ENCODE assay signal across 10 cellular contexts in genomic region chr1:43550598-43551246, GRCh38. TPM values are rescaled to one million over a fixed set of nuclear protein-coding genes. Genes with fewer than 3 reads are reported as not detected.
A peak's percentile ranks its signal among the peaks of the same experiment; 100 is the strongest.
DNase-seq lines count a peak whose midpoint lies in the region; ATAC-seq and TF ChIP-seq lines count a peak whose summit lies in the region.
"Had no signal": no experiment of that assay in that cellular context is flagged by ENCODE, and none has a peak within 500 bp of the region (broad histone marks: within the 10 kb centered on the region; RNA-seq: fewer than 3 reads in every experiment).

No MANE protein-coding gene starts in this region.

- no peaks in the 10 kb centered on the region for H3K79me2 ChIP-seq in OCI-LY7 (ENCODE audit: insufficient read depth, low read depth, low read length)

- POLR2A ChIA-PET in OCI-LY7 (lab: Charles Lee) = interaction anchor here (0.6 kb wide), 1 partner anchor 805 kb away, joined by 4 read pairs; no protein-coding TSS in a partner anchor

- H3K9me2 ChIP-seq in OCI-LY7 (ENCODE audit: insufficient read depth, low read length) = no peaks in the 10 kb centered on the region

- ATAC-seq in GM19351 (IDR thresholded peaks at IDR 0.05; ENCODE audit: unreplicated experiment) = no peak

- no peaks in the 10 kb centered on the region for H4K20me1 ChIP-seq in OCI-LY7 (ENCODE audit: insufficient read depth, low read length)

- H3K4me3 Mint-ChIP-seq in activated CD4-positive, alpha-beta T cell treated with anti-CD3 and anti-CD28 coated beads, Interleukin-2, amount 10 ng/mL, durations not matched to agents 24 days and 14 days = peak overlapping the region; percentile 40

- peaks cover 16% of the 10 kb centered on the region for H3K4me1 Mint-ChIP-seq in activated CD4-positive, alpha-beta T cell treated with anti-CD3 and anti-CD28 coated beads, Interleukin-2, amount 10 ng/mL, durations not matched to agents 24 days and 14 days

- TF ChIP-seq CTCF in ascending aorta (IDR thresholded peaks at IDR 0.05) (no peak), kidney epithelial cell (IDR thresholded peaks at IDR 0.05; ENCODE audit: insufficient read depth, low read length, poor library complexity, severe bottlenecking) (no peak), OCI-LY7 (conservative IDR thresholded peaks at IDR 0.05; ENCODE audit: low read length) (no peak)

- no peaks in the 10 kb centered on the region for H3K9me3 Mint-ChIP-seq in activated CD4-positive, alpha-beta T cell treated with anti-CD3 and anti-CD28 coated beads, Interleukin-2, amount 10 ng/mL, durations not matched to agents 24 days and 14 days

- H3K36me3 Mint-ChIP-seq in activated CD4-positive, alpha-beta T cell treated with anti-CD3 and anti-CD28 coated beads, Interleukin-2, amount 10 ng/mL, durations not matched to agents 24 days and 14 days (ENCODE audit: low read depth) = no peaks in the 10 kb centered on the region

- intact Hi-C loops in activated CD4-positive, alpha-beta T cell treated with anti-CD3 and anti-CD28 coated beads, Interleukin-2, amount 10 ng/mL, durations not matched to agents 24 days and 14 days (cut with micrococcal nuclease) = no loop called here
- intact Hi-C loops in ascending aorta (cut with DNase I) (no loop called here), OCI-LY7 (cut with micrococcal nuclease; ENCODE audit: unreplicated experiment) (no loop called here)

- BruUV-seq in OCI-LY7 (replicated peaks; lab: Mats Ljungman, UMichigan) = no TSS peak

- DNase-seq in activated CD4-positive, alpha-beta T cell treated with anti-CD3 and anti-CD28 coated beads, Interleukin-2, amount 10 ng/mL, durations not matched to agents 24 days and 14 days = no peak
- DNase-seq in activated CD4-positive, alpha-beta T cell treated with anti-CD3 and anti-CD28 coated beads, Interleukin-2, amount 50 U/mL, for 1 hour = no peak
- DNase-seq in ascending aorta (ENCODE audit: low spot score in 2 of 2) (no peak), kidney epithelial cell (ENCODE audit: low read depth) (no peak), substantia nigra (lab: John Stamatoyannopoulos, UW) (no peak), OCI-LY7 (ENCODE audit: low spot score) (no peak)
- no peak for DNase-seq in activated naive CD4-positive, alpha-beta T cell (lab: John Stamatoyannopoulos, UW)
- DNase-seq: retina had no signal

- H3K4me1 ChIP-seq in ascending aorta (peaks cover 0 to 14% of the 10 kb centered on the region in 2 donors), OCI-LY7 (ENCODE audit: insufficient read depth, low read length, poor library complexity, severe bottlenecking) (no peaks in the 10 kb centered on the region)

- H3K27ac Mint-ChIP-seq in activated CD4-positive, alpha-beta T cell treated with anti-CD3 and anti-CD28 coated beads, Interleukin-2, amount 10 ng/mL, durations not matched to agents 24 days and 14 days = no peak overlapping the region

- peaks cover 7% of the 10 kb centered on the region for H3K27me3 Mint-ChIP-seq in activated CD4-positive, alpha-beta T cell treated with anti-CD3 and anti-CD28 coated beads, Interleukin-2, amount 10 ng/mL, durations not matched to agents 24 days and 14 days

- no peaks in the 10 kb centered on the region for H3K9me3 ChIP-seq in ascending aorta
- H3K9me3 ChIP-seq in OCI-LY7 (ENCODE audit: low read length) = no peaks in the 10 kb centered on the region

- no peak overlapping the region for H2AFZ ChIP-seq in OCI-LY7 (ENCODE audit: low read length)

- H3K27ac ChIP-seq in ascending aorta (no peak overlapping the region), substantia nigra (ENCODE audit: low read depth, low read length, poor library complexity, severe bottlenecking) (peak overlapping the region; percentile 80), OCI-LY7 (ENCODE audit: low read depth, low read length, poor library complexity, severe bottlenecking) (no peak overlapping the region)
- H3K27ac ChIP-seq: KMS-11 had no signal

- CTCF ChIA-PET in OCI-LY7 (lab: Charles Lee; ENCODE audit: unreplicated experiment) = interaction anchor here (0.6 kb wide), 2 partner anchors 20 to 221 kb away, joined by 3 to 7 read pairs; no protein-coding TSS in a partner anchor

- H3K36me3 ChIP-seq in ascending aorta (peaks cover 5 to 6% of the 10 kb centered on the region in 2 donors), kidney epithelial cell (ENCODE audit: control insufficient read depth, insufficient read depth, low read length) (no peaks in the 10 kb centered on the region), OCI-LY7 (ENCODE audit: insufficient read depth, low read length) (no peaks in the 10 kb centered on the region)

- no peak overlapping the region for H3K4me2 ChIP-seq in OCI-LY7 (ENCODE audit: low read length)
- H3K4me2 ChIP-seq: KMS-11 had no signal

- peak overlapping the region; percentile 40 to 50 for H3K4me3 ChIP-seq in ascending aorta
- peak overlapping the region; percentile 24 for H3K4me3 ChIP-seq in kidney epithelial cell (ENCODE audit: low read depth, low read length)
- H3K4me3 ChIP-seq in OCI-LY7 (ENCODE audit: low read depth, low read length, poor library complexity, severe bottlenecking) = no peak overlapping the region

- H3K27me3 ChIP-seq in ascending aorta = no peaks in the 10 kb centered on the region
- H3K27me3 ChIP-seq in kidney epithelial cell (ENCODE audit: control insufficient read depth, insufficient read depth, low read length) = no peaks in the 10 kb centered on the region

RNA-seq across cellular contexts. Expression of gene PTPRF, which starts 20.0 kb away (rescaled TPM):
- 2.1 and 2.7 TPM in 2 replicates for total RNA-seq in activated CD4-positive, alpha-beta T cell treated with anti-CD3 and anti-CD28 coated beads, Interleukin-2, amount 10 ng/mL, durations not matched to agents 24 days and 14 days
- 43.6 TPM for total RNA-seq in ascending aorta
- total RNA-seq in kidney epithelial cell = 297 and 346 TPM in 2 replicates
- 0.06 TPM in 1 of 2 replicates, not detected in the other for total RNA-seq in OCI-LY7 (2014; rRNA removed; shearing (Covaris generic))
- total RNA-seq in OCI-LY7 (2022) = 0.48 and 0.57 TPM in 2 replicates

Comparison
In these comparisons a context has a peak if more than half of its experiments do, and no peak if none do; other contexts are left out.
1. RNA of gene PTPRF, which starts 20.0 kb away (total RNA-seq): 297 to 346 TPM in kidney epithelial cell and 43.6 TPM in ascending aorta (single experiment); 2.1 to 2.7 TPM in activated CD4-positive, alpha-beta T cell treated with anti-CD3 and anti-CD28 coated beads, Interleukin-2, amount 10 ng/mL, durations not matched to agents 24 days and 14 days and 0.06 to 0.57 TPM in OCI-LY7; every median in the first group is over 10 times any median in the second.